ENCODE assay signal across 17 cellular contexts in genomic region chr17:2388020-2388704, GRCh38. TPM values are rescaled to one million over a fixed set of nuclear protein-coding genes. Genes with fewer than 3 reads are reported as not detected.
A peak's percentile ranks its signal among the peaks of the same experiment; 100 is the strongest.
DNase-seq lines count a peak whose midpoint lies in the region; ATAC-seq, FAIRE-seq and TF ChIP-seq lines count a peak whose summit lies in the region.
"Had no signal": no experiment of that assay in that cellular context is flagged by ENCODE, and none has a peak within 500 bp of the region (broad histone marks: within the 10 kb centered on the region; RNA-seq: fewer than 3 reads in every experiment).

No MANE protein-coding gene starts in this region.

- H3K4me3 Mint-ChIP-seq in stimulated activated naive CD8-positive, alpha-beta T cell treated with anti-CD3 and anti-CD28 coated beads, Interleukin-15, amount 100 ng/mL, for 72 hours, result no peak overlapping the region
- no peak overlapping the region for H3K4me3 Mint-ChIP-seq in type B pancreatic cell

- no peak for TF ChIP-seq CTCF in RWPE1 (conservative IDR thresholded peaks at IDR 0.05; ENCODE audit: low read depth)
- no peak for TF ChIP-seq CTCF in kidney (IDR thresholded peaks at IDR 0.05; ENCODE audit: borderline replicate concordance, extremely low read depth, insufficient read depth)
- no peak for TF ChIP-seq CTCF in type B pancreatic cell (conservative IDR thresholded peaks at IDR 0.05)

- H3K9ac ChIP-seq in kidney (ENCODE audit: low read length in 2 of 2), result no peak overlapping the region

- no peaks in the 10 kb centered on the region for H3K9me3 Mint-ChIP-seq in stimulated activated naive CD8-positive, alpha-beta T cell treated with anti-CD3 and anti-CD28 coated beads, Interleukin-15, amount 100 ng/mL, for 72 hours
- H3K9me3 Mint-ChIP-seq in type B pancreatic cell, result no peaks in the 10 kb centered on the region

- ATAC-seq in stimulated activated naive CD8-positive, alpha-beta T cell treated with anti-CD3 and anti-CD28 coated beads, Interleukin-15, amount 100 ng/mL, for 72 hours, result no peak
- no peak for ATAC-seq in stimulated activated naive CD8-positive, alpha-beta T cell treated with anti-CD3 and anti-CD28 coated beads, Interleukin-15, Interleukin-2, amounts not matched to agents 100 U/mL and 50 U/mL, for 24 hours
- ATAC-seq in GM18870 (IDR thresholded peaks at IDR 0.05; ENCODE audit: unreplicated experiment) (no peak), HG03045 (IDR thresholded peaks at IDR 0.05; ENCODE audit: unreplicated experiment) (no peak)

- FAIRE-seq in kidney (lab: Jason Lieb, UNC), result no peak

- POLR2A ChIA-PET in RWPE1 (lab: Yijun Ruan, JAX; ENCODE audit: low non-redundant PET), result no interaction called here

- H3K36me3 ChIP-seq in kidney (ENCODE audit: control insufficient read depth in 1 of 2, insufficient read depth in 2 of 2, low read length in 2 of 2), result peaks cover 0 to 9% of the 10 kb centered on the region in 2 donors

- H3K9me3 ChIP-seq in kidney (ENCODE audit: control insufficient read depth in 1 of 2, low read length in 2 of 2), result no peaks in the 10 kb centered on the region
- H3K9me3 ChIP-seq: spleen, suprapubic skin had no signal

- H3K27ac Mint-ChIP-seq in stimulated activated naive CD8-positive, alpha-beta T cell treated with anti-CD3 and anti-CD28 coated beads, Interleukin-15, amount 100 ng/mL, for 72 hours, result peak overlapping the region; percentile 48 to 57
- peak overlapping the region; percentile 74 for H3K27ac Mint-ChIP-seq in type B pancreatic cell

- H3K27me3 Mint-ChIP-seq in stimulated activated naive CD8-positive, alpha-beta T cell treated with anti-CD3 and anti-CD28 coated beads, Interleukin-15, amount 100 ng/mL, for 72 hours, result no peaks in the 10 kb centered on the region
- H3K27me3 Mint-ChIP-seq in type B pancreatic cell, result no peaks in the 10 kb centered on the region

- peaks cover 4% of the 10 kb centered on the region for H3K36me3 Mint-ChIP-seq in type B pancreatic cell

- CTCF ChIA-PET in RWPE1 (lab: Yijun Ruan, JAX), result interaction anchor here (1.8 kb wide), 1 partner anchor 28 kb away, joined by 5 read pairs; no protein-coding TSS in a partner anchor

- intact Hi-C loops in kidney (cut with DNase I), result no loop called here

- H3K4me1 ChIP-seq in kidney (ENCODE audit: control insufficient read depth in 1 of 2, insufficient read depth in 1 of 2, low read depth in 1 of 2, low read length in 2 of 2), result peaks cover 16 to 23% of the 10 kb centered on the region in 2 donors

- H3K4me3 ChIP-seq in kidney (ENCODE audit: low read length in 2 of 2), result no peak overlapping the region
- H3K4me3 ChIP-seq: spleen, suprapubic skin had no signal

- no peak for DNase-seq in stimulated activated naive CD8-positive, alpha-beta T cell treated with anti-CD3 and anti-CD28 coated beads, Interleukin-15, amount 100 ng/mL, for 72 hours
- no peak for DNase-seq in stimulated activated naive CD8-positive, alpha-beta T cell treated with anti-CD3 and anti-CD28 coated beads, Interleukin-15, Interleukin-2, amounts not matched to agents 100 U/mL and 50 U/mL, for 24 hours
- DNase-seq in RWPE1 (ENCODE audit: low spot score) (no peak), kidney (peak; percentile 67), type B pancreatic cell (ENCODE audit: extremely low spot score, unreplicated experiment) (no peak), NCI-H1092 (lab: John Stamatoyannopoulos, UW) (no peak)
- DNase-seq: activated CD4-positive, alpha-beta T cell treated with anti-CD3 and anti-CD28 coated beads, Interleukin-2, amount 50 U/mL, for 1 hour; AML-193; Kasumi-1; midbrain; NCI-H1694 treated with DMSO at 0.1 percent for 48 hours; spleen; T-helper 9 cell had no signal

- H3K4me1 Mint-ChIP-seq in stimulated activated naive CD8-positive, alpha-beta T cell treated with anti-CD3 and anti-CD28 coated beads, Interleukin-15, amount 100 ng/mL, for 72 hours, result peaks cover 52% of the 10 kb centered on the region
- H3K4me1 Mint-ChIP-seq in type B pancreatic cell (ENCODE audit: unreplicated experiment), result peaks cover 47% of the 10 kb centered on the region

- H3K27ac ChIP-seq in RWPE1 (peak overlapping the region; percentile 99), kidney (ENCODE audit: low read depth in 2 of 2, low read length in 2 of 2) (no peak overlapping the region)
- H3K27ac ChIP-seq: HL-60, spleen, suprapubic skin had no signal

RNA-seq across cellular contexts. Expression of gene MNT, which starts 12.7 kb away (rescaled TPM):
- total RNA-seq in kidney (39.8 TPM), type B pancreatic cell (ENCODE audit: low replicate concordance) (26.9 and 32.9 TPM in 2 replicates)
- 3.7 TPM for polyA plus RNA-seq in kidney (ENCODE audit: insufficient read depth, low read depth, low replicate concordance)

RNA-seq across cellular contexts. Expression of gene SGSM2, which starts 50.9 kb away (rescaled TPM):
- total RNA-seq in kidney, result 58.0 TPM
- polyA plus RNA-seq in kidney (ENCODE audit: insufficient read depth, low read depth, low replicate concordance), result 33.7 TPM
- total RNA-seq in type B pancreatic cell (ENCODE audit: low replicate concordance), result 64.1 and 74.3 TPM in 2 replicates

RNA-seq across cellular contexts. Expression of gene TSR1, which starts 51.9 kb away (rescaled TPM):
- total RNA-seq in kidney (24.4 TPM), type B pancreatic cell (ENCODE audit: low replicate concordance) (37.8 and 40.3 TPM in 2 replicates)
- polyA plus RNA-seq in kidney (ENCODE audit: insufficient read depth, low read depth, low replicate concordance), result 9.1 TPM
